Comparison of ENCODE assay signal across 21 cellular contexts in the genomic region with DNA sequence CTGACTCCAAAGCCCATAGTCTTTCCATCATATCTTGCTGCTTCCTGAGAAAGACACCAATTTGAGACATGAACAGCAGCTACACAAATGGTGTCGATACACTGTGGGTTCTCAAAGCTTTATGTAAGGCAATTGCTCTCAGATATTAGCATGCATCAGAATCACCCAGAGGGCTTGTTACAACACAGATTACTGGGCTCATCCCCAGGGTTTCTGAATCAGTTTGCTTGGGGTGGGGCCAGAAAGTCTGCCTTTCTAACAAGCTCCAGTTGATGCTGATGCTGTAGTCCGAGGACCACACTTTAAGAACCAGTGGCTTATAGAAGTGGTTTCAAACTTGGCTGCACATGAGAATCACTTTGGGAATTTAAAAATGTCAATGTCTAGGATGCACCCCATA.
"Had no signal": no experiment of that assay in that cellular context is flagged by ENCODE, and none has a peak within 500 bp of the region (broad histone marks: within the 10 kb centered on the region; RNA-seq: fewer than 3 reads in every experiment).

No MANE protein-coding gene starts in this region.

- H3K27me3 Mint-ChIP-seq: activated B cell treated with CpG ODN at 0.5 μM for 24 hours; activated CD8-positive, alpha-beta T cell treated with anti-CD3 and anti-CD28 coated beads for 36 hours; memory B cell had no signal

- H3K27me3 ChIP-seq: left lung, neutrophil, stomach, upper lobe of right lung had no signal

- H3K4me3 ChIP-seq: left lung, stomach, thoracic aorta, upper lobe of right lung had no signal

- H3K4me3 Mint-ChIP-seq: activated B cell treated with CpG ODN at 0.5 μM for 24 hours; activated CD8-positive, alpha-beta T cell treated with anti-CD3 and anti-CD28 coated beads for 36 hours; activated naive CD8-positive, alpha-beta T cell treated with anti-CD3 and anti-CD28 coated beads for 36 hours; activated T-cell treated with anti-CD3 and anti-CD28 coated beads, Interleukin-2, amount 50 U/mL, for 4 hours; brain; memory B cell; naive thymus-derived CD8-positive, alpha-beta T cell had no signal

- H3K36me3 Mint-ChIP-seq: activated naive CD8-positive, alpha-beta T cell treated with anti-CD3 and anti-CD28 coated beads for 36 hours; brain; memory B cell; naive thymus-derived CD8-positive, alpha-beta T cell had no signal

- DNase-seq: activated B cell treated with CpG ODN at 0.5 μM for 24 hours; activated CD4-positive, alpha-beta T cell treated with anti-CD3 and anti-CD28 coated beads for 48 hours; activated CD8-positive, alpha-beta T cell treated with anti-CD3 and anti-CD28 coated beads for 36 hours; activated gamma-delta T cell; activated naive CD8-positive, alpha-beta T cell treated with anti-CD3 and anti-CD28 coated beads for 36 hours; activated T-cell treated with anti-CD3 and anti-CD28 coated beads, Interleukin-2, amount 50 U/mL, for 4 hours; amygdala; effector CD8-positive, alpha-beta T cell; foreskin melanocyte; left lung; naive thymus-derived CD8-positive, alpha-beta T cell; retina; stimulated activated CD4-positive, alpha-beta T cell treated with anti-CD3 and anti-CD28 coated beads, Interleukin-12 subunit alpha, Interleukin-12 subunit beta, amount 100 ng/mL, for 4 hours; stimulated activated CD4-positive, alpha-beta T cell treated with anti-CD3 and anti-CD28 coated beads, Interleukin-2, amount 100 ng/mL, for 24 hours; stomach; SW 1271; upper lobe of right lung had no signal

- ATAC-seq: activated CD8-positive, alpha-beta T cell treated with anti-CD3 and anti-CD28 coated beads for 36 hours; activated T-cell treated with anti-CD3 and anti-CD28 coated beads, Interleukin-2, amount 50 U/mL, for 4 hours; left lung; naive thymus-derived CD8-positive, alpha-beta T cell; upper lobe of right lung had no signal

- H3K4me1 Mint-ChIP-seq: activated B cell treated with CpG ODN at 0.5 μM for 24 hours; activated naive CD8-positive, alpha-beta T cell treated with anti-CD3 and anti-CD28 coated beads for 36 hours; memory B cell; naive thymus-derived CD8-positive, alpha-beta T cell had no signal

- H3K27ac Mint-ChIP-seq: activated B cell treated with CpG ODN at 0.5 μM for 24 hours; activated CD8-positive, alpha-beta T cell treated with anti-CD3 and anti-CD28 coated beads for 36 hours; activated naive CD8-positive, alpha-beta T cell treated with anti-CD3 and anti-CD28 coated beads for 36 hours; brain; memory B cell; naive thymus-derived CD8-positive, alpha-beta T cell had no signal

- H3K36me3 ChIP-seq: left lung, neutrophil, stomach, thoracic aorta, upper lobe of right lung had no signal

- H3K9me3 Mint-ChIP-seq: activated B cell treated with CpG ODN at 0.5 μM for 24 hours; activated CD8-positive, alpha-beta T cell treated with anti-CD3 and anti-CD28 coated beads for 36 hours; activated naive CD8-positive, alpha-beta T cell treated with anti-CD3 and anti-CD28 coated beads for 36 hours; activated T-cell treated with anti-CD3 and anti-CD28 coated beads, Interleukin-2, amount 50 U/mL, for 4 hours; brain; memory B cell had no signal

- H3K9me3 ChIP-seq: left lung, neutrophil, stomach, thoracic aorta, upper lobe of right lung had no signal

- H3K27ac ChIP-seq: left lung, neutrophil, stomach, thoracic aorta, upper lobe of right lung had no signal

- H3K4me1 ChIP-seq: left lung, stomach, upper lobe of right lung had no signal
